In the genomic region with DNA sequence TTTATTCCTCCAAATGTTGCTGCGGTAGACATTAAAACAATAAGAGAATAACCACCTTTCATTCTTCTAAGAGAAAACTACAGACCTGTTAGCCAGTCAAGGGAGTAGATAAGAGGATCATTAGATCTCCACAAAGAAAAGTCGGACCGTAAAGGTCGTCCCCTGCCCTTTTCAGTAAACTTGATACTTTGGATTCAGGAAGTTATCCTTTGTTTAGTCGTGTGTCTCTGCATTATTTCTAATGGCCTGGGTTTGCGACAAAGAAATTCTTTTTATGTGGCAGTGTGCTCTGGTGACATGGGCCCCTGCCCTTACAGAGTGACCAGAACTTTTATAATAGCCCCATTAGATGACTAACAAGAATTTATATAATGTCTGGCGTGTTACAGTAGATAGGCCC, we compare ENCODE assay signal across 19 cellular contexts. TPM values are rescaled to one million over a fixed set of nuclear protein-coding genes. Genes with fewer than 3 reads are reported as not detected.
DNase-seq lines count a peak whose midpoint lies in the region; ATAC-seq and TF ChIP-seq lines count a peak whose summit lies in the region.
"Had no signal": no experiment of that assay in that cellular context is flagged by ENCODE, and none has a peak within 500 bp of the region (broad histone marks: within the 10 kb centered on the region; RNA-seq: fewer than 3 reads in every experiment).

No MANE protein-coding gene starts in this region.

- H3K27ac ChIP-seq in DND-41 (ENCODE audit: low read length), result 0 out of 2 replicates have a peak overlapping the region, but pooled peaks have one; percentile 7
- H3K27ac ChIP-seq: KMS-11 had no signal

- peaks cover 35% of the 10 kb centered on the region for H3K4me1 ChIP-seq in DND-41 (ENCODE audit: insufficient read depth, low read length)
- H3K4me1 ChIP-seq in skeletal muscle satellite cell (ENCODE audit: control insufficient read depth, insufficient read depth, low read length), result peaks cover 69% of the 10 kb centered on the region

- no TSS peak for BruUV-seq in Calu3 (replicated peaks; lab: Mats Ljungman, UMichigan)

- no peak overlapping the region for H3K4me2 ChIP-seq in DND-41 (ENCODE audit: insufficient read depth, low read length)
- H3K4me2 ChIP-seq in skeletal muscle satellite cell (ENCODE audit: low read length), result peak overlapping the region; percentile 53
- H3K4me2 ChIP-seq: KMS-11 had no signal

- H3K27me3 Mint-ChIP-seq in nephron (ENCODE audit: low read depth) (no peaks in the 10 kb centered on the region), Calu3 (ENCODE audit: unreplicated experiment) (no peaks in the 10 kb centered on the region)

- H3K4me3 ChIP-seq in DND-41 (ENCODE audit: low read depth in 1 of 2, low read length in 2 of 2) (no peak overlapping the region), skeletal muscle satellite cell (ENCODE audit: low read length) (no peak overlapping the region)
- H3K4me3 ChIP-seq: MG63 had no signal

- intact Hi-C loops in Calu3 (cut with micrococcal nuclease; ENCODE audit: unreplicated experiment), result no loop called here

- DNase-seq in DND-41 (no peak), ecto neural progenitor cell (ENCODE audit: low spot score) (peak; percentile 5), NCI-H187 (lab: John Stamatoyannopoulos, UW) (no peak), Calu3 (no peak), GM03348 (ENCODE audit: low spot score) (no peak)
- DNase-seq: CD8-positive, alpha-beta T cell; DMS 273 treated with DMSO at 0.1 percent for 48 hours; EL; HFFc6; MG63; NCI-H1105; NCI-H1694 treated with DMSO at 0.1 percent for 48 hours; NCI-H2171 treated with DMSO at 0.1 percent for 48 hours; NCI-H774 had no signal

- no peaks in the 10 kb centered on the region for H3K9me3 Mint-ChIP-seq in nephron
- no peaks in the 10 kb centered on the region for H3K9me3 Mint-ChIP-seq in Calu3 (ENCODE audit: low read depth, unreplicated experiment)
- H3K9me3 Mint-ChIP-seq: CD8-positive, alpha-beta T cell; HFFc6 had no signal

- peaks cover 64% of the 10 kb centered on the region for H4K20me1 ChIP-seq in DND-41 (ENCODE audit: insufficient read depth, low read length)

- H3K4me3 Mint-ChIP-seq in nephron, result peak overlapping the region in 2 of 3 experiments; percentile 40 to 57
- H3K4me3 Mint-ChIP-seq in Calu3 (ENCODE audit: low read depth, unreplicated experiment), result no peak overlapping the region
- H3K4me3 Mint-ChIP-seq: CD8-positive, alpha-beta T cell; HFFc6 had no signal

- TF ChIP-seq CTCF in DND-41 (IDR thresholded peaks at IDR 0.05; ENCODE audit: borderline replicate concordance, extremely low read depth, low read length, poor library complexity, severe bottlenecking), result no peak
- no peak for TF ChIP-seq CTCF in nephron (IDR thresholded peaks at IDR 0.05; ENCODE audit: unreplicated experiment in 3 of 3)
- no peak for TF ChIP-seq CTCF in Calu3 (IDR thresholded peaks at IDR 0.05; ENCODE audit: unreplicated experiment)

- no peak overlapping the region for H2AFZ ChIP-seq in DND-41 (ENCODE audit: low read depth, low read length)

- ATAC-seq in DND-41 (ENCODE audit: insufficient read depth, low read depth), result no peak
- ATAC-seq: CD8-positive, alpha-beta T cell; Panc1; Right ventricle myocardium inferior had no signal

- peak overlapping the region; percentile 73 to 91 (median 75) for H3K27ac Mint-ChIP-seq in nephron
- H3K27ac Mint-ChIP-seq in Calu3 (ENCODE audit: unreplicated experiment), result no peak overlapping the region
- H3K27ac Mint-ChIP-seq: CD8-positive, alpha-beta T cell; HFFc6 had no signal

- H3K36me3 Mint-ChIP-seq in nephron (ENCODE audit: low read depth), result no peaks in the 10 kb centered on the region
- no peaks in the 10 kb centered on the region for H3K36me3 Mint-ChIP-seq in Calu3 (ENCODE audit: insufficient read depth, unreplicated experiment)
- H3K36me3 Mint-ChIP-seq: CD8-positive, alpha-beta T cell had no signal

- H3K9me3 ChIP-seq in DND-41 (ENCODE audit: insufficient read depth, low read length, severe bottlenecking) (no peaks in the 10 kb centered on the region), skeletal muscle satellite cell (replicated peaks; ENCODE audit: low read length) (no peaks in the 10 kb centered on the region)
- H3K9me3 ChIP-seq: MG63 had no signal

- H3K79me2 ChIP-seq in DND-41 (ENCODE audit: insufficient read depth, low read length), result peaks cover 100% of the 10 kb centered on the region

- peaks cover 68% of the 10 kb centered on the region for H3K4me1 Mint-ChIP-seq in nephron
- H3K4me1 Mint-ChIP-seq in Calu3 (ENCODE audit: low read depth, unreplicated experiment), result peaks cover 10% of the 10 kb centered on the region

- H3K36me3 ChIP-seq in DND-41 (ENCODE audit: insufficient read depth, low read length) (0 out of 2 replicates have a peak, but pooled peaks cover 9% of the 10 kb centered on the region), skeletal muscle satellite cell (ENCODE audit: insufficient read depth, low read length) (no peaks in the 10 kb centered on the region)
- H3K36me3 ChIP-seq: MG63 had no signal

- CTCF ChIA-PET in Calu3 (lab: Charles Lee), result no interaction called here

- H3K9ac ChIP-seq in DND-41 (ENCODE audit: low read depth, low read length) (no peak overlapping the region), skeletal muscle satellite cell (ENCODE audit: low read depth, low read length) (peak overlapping the region; percentile 41)
- H3K9ac ChIP-seq: KMS-11 had no signal

- H3K27me3 ChIP-seq in DND-41 (ENCODE audit: insufficient read depth, low read length, poor library complexity) (no peaks in the 10 kb centered on the region), skeletal muscle satellite cell (ENCODE audit: control insufficient read depth, insufficient read depth, low read length) (no peaks in the 10 kb centered on the region)
- H3K27me3 ChIP-seq: MG63 had no signal

RNA-seq across cellular contexts. Expression of gene EVL, which starts 44.6 kb away (rescaled TPM):
- total RNA-seq in skeletal muscle satellite cell (2012; rRNA removed), result 8.4 and 15.5 TPM in 2 replicates
- total RNA-seq in Calu3 (2022), result 24.7 and 33.5 TPM in 2 replicates
